22 cellular contexts compared by ENCODE assay signal in the genomic region with DNA sequence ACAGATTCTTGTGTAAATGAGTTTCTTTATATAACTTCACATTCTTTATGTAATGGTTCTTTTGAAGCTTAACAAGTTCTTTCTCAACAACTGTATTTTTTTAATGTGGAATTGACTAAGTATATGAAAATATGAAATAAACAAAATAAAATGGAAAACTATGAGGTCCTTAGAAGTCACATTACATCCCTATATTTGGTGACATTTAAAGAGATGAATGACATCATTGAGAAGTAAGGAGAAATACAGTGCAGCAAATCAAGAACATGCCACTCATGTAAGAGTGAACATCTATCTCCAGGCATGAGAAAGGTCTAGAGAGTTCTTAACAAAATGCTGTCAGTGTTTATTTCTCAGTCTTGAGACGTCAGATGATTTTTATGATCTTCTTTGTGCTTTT. TPM values are rescaled to one million over a fixed set of nuclear protein-coding genes. Genes with fewer than 3 reads are reported as not detected.
A peak's percentile ranks its signal among the peaks of the same experiment; 100 is the strongest.
DNase-seq lines count a peak whose midpoint lies in the region; ATAC-seq and TF ChIP-seq lines count a peak whose summit lies in the region.
"Had no signal": no experiment of that assay in that cellular context is flagged by ENCODE, and none has a peak within 500 bp of the region (broad histone marks: within the 10 kb centered on the region; RNA-seq: fewer than 3 reads in every experiment).

No MANE protein-coding gene starts in this region.

- no peaks in the 10 kb centered on the region for H3K36me3 ChIP-seq in DND-41 (ENCODE audit: insufficient read depth, low read length)
- H3K36me3 ChIP-seq: breast epithelium, lower lobe of right lung, transverse colon had no signal

- H3K27me3 Mint-ChIP-seq in T-helper 2 cell treated with Interferon-gamma antibody and Interleukin-4, amounts not matched to agents 5 μg/mL and 100 μg/mL, for 36 hours (ENCODE audit: low read depth), result no peaks in the 10 kb centered on the region
- H3K27me3 Mint-ChIP-seq in activated naive CD8-positive, alpha-beta T cell treated with anti-CD3 and anti-CD28 coated beads, Interleukin-2, amount 50 U/mL, for 24 hours, result no peaks in the 10 kb centered on the region
- H3K27me3 Mint-ChIP-seq in mesothelial cell of epicardium (ENCODE audit: low read depth), result no peaks in the 10 kb centered on the region

- H3K9me3 Mint-ChIP-seq in T-helper 2 cell treated with Interferon-gamma antibody and Interleukin-4, amounts not matched to agents 5 μg/mL and 100 μg/mL, for 36 hours, result peaks cover 3% of the 10 kb centered on the region
- H3K9me3 Mint-ChIP-seq in activated naive CD8-positive, alpha-beta T cell treated with anti-CD3 and anti-CD28 coated beads, Interleukin-2, amount 50 U/mL, for 24 hours, result no peaks in the 10 kb centered on the region
- H3K9me3 Mint-ChIP-seq in mesothelial cell of epicardium, result peaks cover 3% of the 10 kb centered on the region
- H3K9me3 Mint-ChIP-seq: HFFc6, WTC11 had no signal

- H3K27ac Mint-ChIP-seq in T-helper 2 cell treated with Interferon-gamma antibody and Interleukin-4, amounts not matched to agents 5 μg/mL and 100 μg/mL, for 36 hours, result no peak overlapping the region
- peak overlapping the region; percentile 79 for H3K27ac Mint-ChIP-seq in activated naive CD8-positive, alpha-beta T cell treated with anti-CD3 and anti-CD28 coated beads, Interleukin-2, amount 50 U/mL, for 24 hours
- H3K27ac Mint-ChIP-seq in mesothelial cell of epicardium, result peak overlapping the region; percentile 96
- H3K27ac Mint-ChIP-seq: WTC11 had no signal

- H4K20me1 ChIP-seq in DND-41 (ENCODE audit: insufficient read depth, low read length), result no peaks in the 10 kb centered on the region

- peak overlapping the region; percentile 3 for H3K4me3 Mint-ChIP-seq in T-helper 2 cell treated with Interferon-gamma antibody and Interleukin-4, amounts not matched to agents 5 μg/mL and 100 μg/mL, for 36 hours
- no peak overlapping the region for H3K4me3 Mint-ChIP-seq in activated naive CD8-positive, alpha-beta T cell treated with anti-CD3 and anti-CD28 coated beads, Interleukin-2, amount 50 U/mL, for 24 hours
- no peak overlapping the region for H3K4me3 Mint-ChIP-seq in mesothelial cell of epicardium
- H3K4me3 Mint-ChIP-seq: WTC11 had no signal

- H3K36me3 Mint-ChIP-seq in T-helper 2 cell treated with Interferon-gamma antibody and Interleukin-4, amounts not matched to agents 5 μg/mL and 100 μg/mL, for 36 hours (ENCODE audit: low read depth), result peaks cover 5% of the 10 kb centered on the region
- no peaks in the 10 kb centered on the region for H3K36me3 Mint-ChIP-seq in activated naive CD8-positive, alpha-beta T cell treated with anti-CD3 and anti-CD28 coated beads, Interleukin-2, amount 50 U/mL, for 24 hours (ENCODE audit: low read depth)
- H3K36me3 Mint-ChIP-seq in mesothelial cell of epicardium, result no peaks in the 10 kb centered on the region
- H3K36me3 Mint-ChIP-seq: WTC11 had no signal

- H3K27me3 ChIP-seq in DND-41 (ENCODE audit: insufficient read depth, low read length, poor library complexity), result no peaks in the 10 kb centered on the region
- H3K27me3 ChIP-seq: breast epithelium, transverse colon had no signal

- H3K4me2 ChIP-seq in DND-41 (ENCODE audit: insufficient read depth, low read length), result peak overlapping the region; percentile 34; the same call in 1 of the 2 replicates

- no peaks in the 10 kb centered on the region for H3K79me2 ChIP-seq in DND-41 (ENCODE audit: insufficient read depth, low read length)

- no peak for DNase-seq in T-helper 2 cell treated with Interferon-gamma antibody and Interleukin-4, amounts not matched to agents 5 μg/mL and 100 μg/mL, for 36 hours (ENCODE audit: low spot score)
- no peak for DNase-seq in T-helper 2 cell
- DNase-seq in DND-41, result no peak
- no peak for DNase-seq in activated naive CD8-positive, alpha-beta T cell treated with anti-CD3 and anti-CD28 coated beads, Interleukin-2, amount 50 U/mL, for 24 hours
- DNase-seq in mesothelial cell of epicardium (ENCODE audit: low spot score in 2 of 2, unreplicated experiment in 2 of 2), result no peak
- no peak for DNase-seq in NCI-H1694 (lab: John Stamatoyannopoulos, UW)
- no peak for DNase-seq in NCI-H526 (lab: John Stamatoyannopoulos, UW)
- DNase-seq: activated CD8-positive, alpha-beta T cell treated with anti-CD3 and anti-CD28 coated beads, Interleukin-2, amount 10 ng/mL, durations not matched to agents 7 days and 5 days; activated T-cell treated with anti-CD3 and anti-CD28 coated beads for 4 hours; effector memory CD4-positive, alpha-beta T cell; islet precursor cell; lower lobe of right lung; NCI-H1436 treated with DMSO at 0.1 percent for 48 hours; NCI-H2171; NCI-H524; T-helper 9 cell; transverse colon had no signal

- no peak overlapping the region for H3K4me3 ChIP-seq in DND-41 (ENCODE audit: low read depth in 1 of 2, low read length in 2 of 2)
- H3K4me3 ChIP-seq: SK-N-MC, transverse colon had no signal

- H3K4me1 Mint-ChIP-seq in T-helper 2 cell treated with Interferon-gamma antibody and Interleukin-4, amounts not matched to agents 5 μg/mL and 100 μg/mL, for 36 hours (ENCODE audit: low read depth), result peaks cover 64% of the 10 kb centered on the region
- H3K4me1 Mint-ChIP-seq in activated naive CD8-positive, alpha-beta T cell treated with anti-CD3 and anti-CD28 coated beads, Interleukin-2, amount 50 U/mL, for 24 hours, result peaks cover 66% of the 10 kb centered on the region
- peaks cover 38% of the 10 kb centered on the region for H3K4me1 Mint-ChIP-seq in mesothelial cell of epicardium

- TF ChIP-seq CTCF in DND-41 (IDR thresholded peaks at IDR 0.05; ENCODE audit: borderline replicate concordance, extremely low read depth, low read length, poor library complexity, severe bottlenecking), result no peak
- TF ChIP-seq CTCF in mesothelial cell of epicardium (IDR thresholded peaks at IDR 0.05; ENCODE audit: unreplicated experiment), result no peak

- no peaks in the 10 kb centered on the region for H3K9me3 ChIP-seq in DND-41 (ENCODE audit: insufficient read depth, low read length, severe bottlenecking)
- H3K9me3 ChIP-seq: breast epithelium, lower lobe of right lung, transverse colon had no signal

- no peak overlapping the region for H3K9ac ChIP-seq in DND-41 (ENCODE audit: low read depth, low read length)

- no peak overlapping the region; the same call in 1 of the 2 replicates for H3K27ac ChIP-seq in DND-41 (ENCODE audit: low read length)
- H3K27ac ChIP-seq: SK-N-MC had no signal

- no peak overlapping the region for H2AFZ ChIP-seq in DND-41 (ENCODE audit: low read depth, low read length)

- H3K4me1 ChIP-seq in DND-41 (ENCODE audit: insufficient read depth, low read length), result peaks cover 29% of the 10 kb centered on the region
- H3K4me1 ChIP-seq: breast epithelium had no signal

- no peak for ATAC-seq in DND-41 (ENCODE audit: insufficient read depth, low read depth)
- ATAC-seq in activated naive CD8-positive, alpha-beta T cell treated with anti-CD3 and anti-CD28 coated beads, Interleukin-2, amount 50 U/mL, for 24 hours, result no peak
- ATAC-seq in HG03039 (IDR thresholded peaks at IDR 0.05; ENCODE audit: unreplicated experiment), result no peak
- ATAC-seq: activated CD8-positive, alpha-beta T cell treated with anti-CD3 and anti-CD28 coated beads, Interleukin-2, amount 10 ng/mL, durations not matched to agents 7 days and 5 days; WTC11 had no signal

RNA-seq across cellular contexts. Expression of a gene that starts 39.0 kb away (rescaled TPM):
- total RNA-seq in mesothelial cell of epicardium, result 65.4 to 70.7 TPM (median 66.4 TPM) in 3 replicates

RNA-seq across cellular contexts. Expression of a gene that starts 59.4 kb away (rescaled TPM):
- total RNA-seq in mesothelial cell of epicardium, result 41.4 to 45.1 TPM (median 42.2 TPM) in 3 replicates
